In genomic region chr6:20716865-20717264, GRCh38 we compare ENCODE assay signal across 11 cellular contexts.
DNase-seq lines count a peak whose midpoint lies in the region; ATAC-seq, FAIRE-seq and TF ChIP-seq lines count a peak whose summit lies in the region.
"Had no signal": no experiment of that assay in that cellular context is flagged by ENCODE, and none has a peak within 500 bp of the region (broad histone marks: within the 10 kb centered on the region; RNA-seq: fewer than 3 reads in every experiment).

No MANE protein-coding gene starts in this region.

- no peak for FAIRE-seq in D721Med (lab: Jason Lieb, UNC)
- FAIRE-seq: islet of Langerhans had no signal

- ATAC-seq in GM18508 (IDR thresholded peaks at IDR 0.05; ENCODE audit: insufficient read depth, unreplicated experiment) (peak; percentile 75), HG02973 (IDR thresholded peaks at IDR 0.05; ENCODE audit: unreplicated experiment) (peak; percentile 73)

- no peak for TF ChIP-seq CTCF in GM20000 (IDR thresholded peaks at IDR 0.05; ENCODE audit: extremely low read depth, missing control alignments)
- TF ChIP-seq CTCF in D721Med (IDR thresholded peaks at IDR 0.05; ENCODE audit: insufficient read depth, missing control alignments): no peak

- DNase-seq in GM20000 (ENCODE audit: low spot score) (peak; percentile 34), MV-4-11 (lab: John Stamatoyannopoulos, UW) (peak; percentile 11), DMS79 treated with DMSO at 0.1 percent for 48 hours (lab: John Stamatoyannopoulos, UW) (no peak), ecto neural progenitor cell (ENCODE audit: low spot score) (no peak), NCI-H345 treated with DMSO at 0.1 percent for 48 hours (lab: John Stamatoyannopoulos, UW; ENCODE audit: unreplicated experiment) (no peak), D721Med (ENCODE audit: insufficient read length, low spot score) (no peak)
- DNase-seq: activated T-cell treated with anti-CD3 and anti-CD28 coated beads, Interleukin-2, amount 50 U/mL, for 48 hours; esophagus squamous epithelium had no signal

Comparison
In these comparisons a context has a peak if more than half of its experiments do, and no peak if none do; other contexts are left out.
1. DNase-seq: peak in GM20000 (single experiment) and MV-4-11 (single experiment); none in DMS79 treated with DMSO at 0.1 percent for 48 hours (single experiment), ecto neural progenitor cell (single experiment), NCI-H345 treated with DMSO at 0.1 percent for 48 hours (single experiment) and D721Med (single experiment).